ENCODE assay signal across 10 cellular contexts in genomic region chr7:128962837-128963236, GRCh38. TPM values are rescaled to one million over a fixed set of nuclear protein-coding genes. Genes with fewer than 3 reads are reported as not detected.
DNase-seq lines count a peak whose midpoint lies in the region; ATAC-seq lines count a peak whose summit lies in the region.
"Had no signal": no experiment of that assay in that cellular context is flagged by ENCODE, and none has a peak within 500 bp of the region (broad histone marks: within the 10 kb centered on the region; RNA-seq: fewer than 3 reads in every experiment).

No MANE protein-coding gene starts in this region.

- intact Hi-C loops in activated CD4-positive, alpha-beta T cell treated with anti-CD3 and anti-CD28 coated beads, Interleukin-2, amount 10 ng/mL, durations not matched to agents 24 days and 14 days (cut with micrococcal nuclease): loop anchor here (1.0 kb wide), 4 partner anchors 25 to 128 kb away; partner anchors contain the start of gene TNPO3

- H3K9me3 Mint-ChIP-seq in activated CD4-positive, alpha-beta T cell treated with anti-CD3 and anti-CD28 coated beads, Interleukin-2, amount 10 ng/mL, durations not matched to agents 24 days and 14 days: peaks cover 4% of the 10 kb centered on the region
- no peaks in the 10 kb centered on the region for H3K9me3 Mint-ChIP-seq in activated naive CD8-positive, alpha-beta T cell treated with anti-CD3 and anti-CD28 coated beads, Interleukin-2, amount 50 U/mL, for 24 hours
- H3K9me3 Mint-ChIP-seq in stimulated activated effector memory CD8-positive, alpha-beta T cell treated with anti-CD3 and anti-CD28 coated beads, Interleukin-12 subunit alpha, Interleukin-12 subunit beta, amount 100 ng/mL, for 72 hours: no peaks in the 10 kb centered on the region
- no peaks in the 10 kb centered on the region for H3K9me3 Mint-ChIP-seq in immature natural killer cell

- peak; percentile 10 for ATAC-seq in HG02870 (IDR thresholded peaks at IDR 0.05; ENCODE audit: unreplicated experiment)
- no peak for ATAC-seq in activated naive CD8-positive, alpha-beta T cell treated with anti-CD3 and anti-CD28 coated beads, Interleukin-2, amount 50 U/mL, for 24 hours
- ATAC-seq in stimulated activated effector memory CD8-positive, alpha-beta T cell treated with anti-CD3 and anti-CD28 coated beads, Interleukin-12 subunit alpha, Interleukin-12 subunit beta, amount 100 ng/mL, for 72 hours: peak; percentile 2

- no peaks in the 10 kb centered on the region for H3K27me3 Mint-ChIP-seq in activated CD4-positive, alpha-beta T cell treated with anti-CD3 and anti-CD28 coated beads, Interleukin-2, amount 10 ng/mL, durations not matched to agents 24 days and 14 days
- no peaks in the 10 kb centered on the region for H3K27me3 Mint-ChIP-seq in activated naive CD8-positive, alpha-beta T cell treated with anti-CD3 and anti-CD28 coated beads, Interleukin-2, amount 50 U/mL, for 24 hours
- peaks cover 0 to 2% (median 2%) of the 10 kb centered on the region in 3 donors for H3K27me3 Mint-ChIP-seq in immature natural killer cell (ENCODE audit: low read depth in 3 of 3)

- peak overlapping the region; percentile 87 for H3K27ac Mint-ChIP-seq in activated CD4-positive, alpha-beta T cell treated with anti-CD3 and anti-CD28 coated beads, Interleukin-2, amount 10 ng/mL, durations not matched to agents 24 days and 14 days
- H3K27ac Mint-ChIP-seq in activated naive CD8-positive, alpha-beta T cell treated with anti-CD3 and anti-CD28 coated beads, Interleukin-2, amount 50 U/mL, for 24 hours: peak overlapping the region; percentile 79
- peak overlapping the region; percentile 73 for H3K27ac Mint-ChIP-seq in stimulated activated effector memory CD8-positive, alpha-beta T cell treated with anti-CD3 and anti-CD28 coated beads, Interleukin-12 subunit alpha, Interleukin-12 subunit beta, amount 100 ng/mL, for 72 hours
- H3K27ac Mint-ChIP-seq in immature natural killer cell: peak overlapping the region in 1 of 6 donors; percentile 18

- DNase-seq in activated CD4-positive, alpha-beta T cell treated with anti-CD3 and anti-CD28 coated beads, Interleukin-2, amount 10 ng/mL, durations not matched to agents 24 days and 14 days: no peak
- DNase-seq in activated CD4-positive, alpha-beta T cell treated with anti-CD3 and anti-CD28 coated beads for 1 hour: no peak
- DNase-seq in activated naive CD8-positive, alpha-beta T cell treated with anti-CD3 and anti-CD28 coated beads, Interleukin-2, amount 50 U/mL, for 24 hours: no peak
- no peak for DNase-seq in stimulated activated effector memory CD8-positive, alpha-beta T cell treated with anti-CD3 and anti-CD28 coated beads, Interleukin-12 subunit alpha, Interleukin-12 subunit beta, amount 100 ng/mL, for 72 hours (ENCODE audit: low spot score in 2 of 2)
- DNase-seq in NCI-H1105 treated with DMSO at 0.1 percent for 48 hours (lab: John Stamatoyannopoulos, UW): no peak
- no peak for DNase-seq in stimulated activated CD8-positive, alpha-beta memory T cell treated with anti-CD3 and anti-CD28 coated beads, Interleukin-4, amount 100 ng/mL, for 48 hours
- DNase-seq in immature natural killer cell: no peak
- DNase-seq: occipital lobe had no signal

- H3K4me1 Mint-ChIP-seq in activated CD4-positive, alpha-beta T cell treated with anti-CD3 and anti-CD28 coated beads, Interleukin-2, amount 10 ng/mL, durations not matched to agents 24 days and 14 days: peaks cover 31% of the 10 kb centered on the region
- H3K4me1 Mint-ChIP-seq in activated naive CD8-positive, alpha-beta T cell treated with anti-CD3 and anti-CD28 coated beads, Interleukin-2, amount 50 U/mL, for 24 hours: peaks cover 39% of the 10 kb centered on the region
- peaks cover 20% of the 10 kb centered on the region for H3K4me1 Mint-ChIP-seq in stimulated activated effector memory CD8-positive, alpha-beta T cell treated with anti-CD3 and anti-CD28 coated beads, Interleukin-12 subunit alpha, Interleukin-12 subunit beta, amount 100 ng/mL, for 72 hours
- H3K4me1 Mint-ChIP-seq in immature natural killer cell: peaks cover 0 to 13% of the 10 kb centered on the region in 2 donors

- H3K4me3 Mint-ChIP-seq in activated CD4-positive, alpha-beta T cell treated with anti-CD3 and anti-CD28 coated beads, Interleukin-2, amount 10 ng/mL, durations not matched to agents 24 days and 14 days: peak overlapping the region; percentile 50
- H3K4me3 Mint-ChIP-seq in activated naive CD8-positive, alpha-beta T cell treated with anti-CD3 and anti-CD28 coated beads, Interleukin-2, amount 50 U/mL, for 24 hours: peak overlapping the region; percentile 35
- peak overlapping the region; percentile 13 for H3K4me3 Mint-ChIP-seq in stimulated activated effector memory CD8-positive, alpha-beta T cell treated with anti-CD3 and anti-CD28 coated beads, Interleukin-12 subunit alpha, Interleukin-12 subunit beta, amount 100 ng/mL, for 72 hours
- H3K4me3 Mint-ChIP-seq in immature natural killer cell: no peak overlapping the region

- H3K36me3 Mint-ChIP-seq in activated CD4-positive, alpha-beta T cell treated with anti-CD3 and anti-CD28 coated beads, Interleukin-2, amount 10 ng/mL, durations not matched to agents 24 days and 14 days (ENCODE audit: low read depth): peaks cover 64% of the 10 kb centered on the region
- peaks cover 54% of the 10 kb centered on the region for H3K36me3 Mint-ChIP-seq in activated naive CD8-positive, alpha-beta T cell treated with anti-CD3 and anti-CD28 coated beads, Interleukin-2, amount 50 U/mL, for 24 hours (ENCODE audit: low read depth)
- peaks cover 97% of the 10 kb centered on the region for H3K36me3 Mint-ChIP-seq in stimulated activated effector memory CD8-positive, alpha-beta T cell treated with anti-CD3 and anti-CD28 coated beads, Interleukin-12 subunit alpha, Interleukin-12 subunit beta, amount 100 ng/mL, for 72 hours
- H3K36me3 Mint-ChIP-seq in immature natural killer cell: peaks cover 16 to 44% (median 22%) of the 10 kb centered on the region in 3 donors

RNA-seq across cellular contexts. Expression of gene IRF5, which starts 25.1 kb away (rescaled TPM):
- 16.2 and 18.6 TPM in 2 replicates for total RNA-seq in activated CD4-positive, alpha-beta T cell treated with anti-CD3 and anti-CD28 coated beads, Interleukin-2, amount 10 ng/mL, durations not matched to agents 24 days and 14 days
- polyA plus RNA-seq in immature natural killer cell: 10 to 100 TPM; 14.2 to 31.7 (median 25.6) TPM

RNA-seq across cellular contexts. Expression of gene KCP, which starts 52.3 kb away (rescaled TPM):
- total RNA-seq in activated CD4-positive, alpha-beta T cell treated with anti-CD3 and anti-CD28 coated beads, Interleukin-2, amount 10 ng/mL, durations not matched to agents 24 days and 14 days: 0.09 and 0.17 TPM in 2 replicates
- polyA plus RNA-seq in immature natural killer cell: under 1 TPM in 1 of 3 donors, not detected in 2; 0.16 TPM
- total RNA-seq: dermis microvascular lymphatic vessel endothelial cell had no signal

Comparison
In these comparisons a context has a peak if more than half of its experiments do, and no peak if none do; other contexts are left out.
1. H3K4me3 Mint-ChIP-seq: peak in activated CD4-positive, alpha-beta T cell treated with anti-CD3 and anti-CD28 coated beads, Interleukin-2, amount 10 ng/mL, durations not matched to agents 24 days and 14 days (single experiment), activated naive CD8-positive, alpha-beta T cell treated with anti-CD3 and anti-CD28 coated beads, Interleukin-2, amount 50 U/mL, for 24 hours (single experiment) and stimulated activated effector memory CD8-positive, alpha-beta T cell treated with anti-CD3 and anti-CD28 coated beads, Interleukin-12 subunit alpha, Interleukin-12 subunit beta, amount 100 ng/mL, for 72 hours (single experiment); none in immature natural killer cell (0 of 5).